Comparison of ENCODE assay signal across 9 cellular contexts in genomic region chr11:108733479-108734116, GRCh38.
DNase-seq lines count a peak whose midpoint lies in the region; ATAC-seq and TF ChIP-seq lines count a peak whose summit lies in the region.
"Had no signal": no experiment of that assay in that cellular context is flagged by ENCODE, and none has a peak within 500 bp of the region (broad histone marks: within the 10 kb centered on the region; RNA-seq: fewer than 3 reads in every experiment).

No MANE protein-coding gene starts in this region.

- H3K27ac Mint-ChIP-seq in endodermal cell, result no peak overlapping the region

- H3K4me1 ChIP-seq in OCI-LY1 (ENCODE audit: insufficient read depth, low read length, severe bottlenecking) (peaks cover 22% of the 10 kb centered on the region), endodermal cell (ENCODE audit: control insufficient read depth, insufficient read depth, low read length) (no peaks in the 10 kb centered on the region)

- WGBS in endodermal cell (ENCODE audit: insufficient coverage in 1 of 2, insufficient read length in 1 of 2), 2 experiments, result 88 to 94% methylated on average over 6 of the region's 6 CpGs

- TF ChIP-seq CTCF in OCI-LY1 (IDR thresholded peaks at IDR 0.05; ENCODE audit: low read length) (no peak), endodermal cell (conservative IDR thresholded peaks at IDR 0.05) (no peak)

- peak; percentile 87 for ATAC-seq in HG02840 (IDR thresholded peaks at IDR 0.05; ENCODE audit: low FRiP score, unreplicated experiment)

- peak overlapping the region; percentile 9 for H3K27ac ChIP-seq in OCI-LY1 (ENCODE audit: low read depth, low read length, poor library complexity, severe bottlenecking)
- H3K27ac ChIP-seq in cingulate gyrus (ENCODE audit: low read depth, low read length), result peak overlapping the region; percentile 56
- H3K27ac ChIP-seq in endodermal cell (ENCODE audit: low read depth, low read length), result no peak overlapping the region
- H3K27ac ChIP-seq: cardiac muscle cell had no signal

- H2AFZ ChIP-seq in OCI-LY1 (ENCODE audit: low read length), result no peak overlapping the region

- no peaks in the 10 kb centered on the region for H3K27me3 Mint-ChIP-seq in endodermal cell (ENCODE audit: insufficient read depth)

- H3K4me2 ChIP-seq in OCI-LY1 (ENCODE audit: low read length), result peak overlapping the region; percentile 1; the same call in 1 of the 2 replicates

- H3F3A ChIP-seq in OCI-LY1 (ENCODE audit: insufficient read depth, low read length), result no peaks in the 10 kb centered on the region

- H3K27me3 ChIP-seq in OCI-LY1 (ENCODE audit: insufficient read depth, low read length) (no peaks in the 10 kb centered on the region), endodermal cell (ENCODE audit: control insufficient read depth, insufficient read depth, low read length, poor library complexity, severe bottlenecking) (no peaks in the 10 kb centered on the region)
- H3K27me3 ChIP-seq: cardiac muscle cell had no signal

- H3K9me3 Mint-ChIP-seq in endodermal cell, result no peaks in the 10 kb centered on the region

- peaks cover 20% of the 10 kb centered on the region; the same call in 1 of the 2 replicates for H3K79me2 ChIP-seq in OCI-LY1 (ENCODE audit: insufficient read depth, low read length)

- H3K36me3 ChIP-seq in OCI-LY1 (ENCODE audit: insufficient read depth, low read length), result peaks cover 39% of the 10 kb centered on the region
- no peaks in the 10 kb centered on the region for H3K36me3 ChIP-seq in endodermal cell (ENCODE audit: control insufficient read depth, insufficient read depth, low read length)
- H3K36me3 ChIP-seq: cardiac muscle cell had no signal

- no peaks in the 10 kb centered on the region for H3K9me2 ChIP-seq in OCI-LY1 (ENCODE audit: low read depth, low read length)

- H3K4me3 ChIP-seq in OCI-LY1 (ENCODE audit: low read depth, low read length, poor library complexity, severe bottlenecking), result no peak overlapping the region
- no peak overlapping the region for H3K4me3 ChIP-seq in endodermal cell (ENCODE audit: low read length)
- H3K4me3 ChIP-seq: cardiac muscle cell had no signal

- H3K9me3 ChIP-seq in OCI-LY1 (ENCODE audit: low read length) (no peaks in the 10 kb centered on the region), endodermal cell (ENCODE audit: control insufficient read depth, low read length) (no peaks in the 10 kb centered on the region)

- no peaks in the 10 kb centered on the region for H4K20me1 ChIP-seq in OCI-LY1 (ENCODE audit: insufficient read depth, low read length)

- H3K9ac ChIP-seq in OCI-LY1 (ENCODE audit: low read length) (no peak overlapping the region), endodermal cell (ENCODE audit: extremely low read depth, low read length, poor library complexity, severe bottlenecking) (no peak overlapping the region)

- peaks cover 16% of the 10 kb centered on the region for H3K4me1 Mint-ChIP-seq in endodermal cell

- H3K4me3 Mint-ChIP-seq in endodermal cell, result no peak overlapping the region

- H3K36me3 Mint-ChIP-seq in endodermal cell (ENCODE audit: low read depth), result peaks cover 12% of the 10 kb centered on the region

- DNase-seq in activated naive CD4-positive, alpha-beta T cell treated with Interleukin-2 at 50 U/mL for 16 hours, result peak; percentile 55
- no peak for DNase-seq in activated naive CD4-positive, alpha-beta T cell (lab: John Stamatoyannopoulos, UW)
- peak; percentile 3 to 11 (median 11) for DNase-seq in stimulated activated CD4-positive, alpha-beta T cell treated with anti-CD3 and anti-CD28 coated beads, TNF-alpha, amount 100 ng/mL, for 24 hours (ENCODE audit: low read depth in 3 of 3)
- no peak for DNase-seq in NCI-H2081 (lab: John Stamatoyannopoulos, UW)
- DNase-seq in endodermal cell, result no peak

Comparison
In these comparisons a context has a peak if more than half of its experiments do, and no peak if none do; other contexts are left out.
1. DNase-seq: peak in activated naive CD4-positive, alpha-beta T cell treated with Interleukin-2 at 50 U/mL for 16 hours (single experiment) and stimulated activated CD4-positive, alpha-beta T cell treated with anti-CD3 and anti-CD28 coated beads, TNF-alpha, amount 100 ng/mL, for 24 hours (3 of 3); none in activated naive CD4-positive, alpha-beta T cell (0 of 4), NCI-H2081 (0 of 2) and endodermal cell (single experiment).